15 cellular contexts compared by ENCODE assay signal in the genomic region with DNA sequence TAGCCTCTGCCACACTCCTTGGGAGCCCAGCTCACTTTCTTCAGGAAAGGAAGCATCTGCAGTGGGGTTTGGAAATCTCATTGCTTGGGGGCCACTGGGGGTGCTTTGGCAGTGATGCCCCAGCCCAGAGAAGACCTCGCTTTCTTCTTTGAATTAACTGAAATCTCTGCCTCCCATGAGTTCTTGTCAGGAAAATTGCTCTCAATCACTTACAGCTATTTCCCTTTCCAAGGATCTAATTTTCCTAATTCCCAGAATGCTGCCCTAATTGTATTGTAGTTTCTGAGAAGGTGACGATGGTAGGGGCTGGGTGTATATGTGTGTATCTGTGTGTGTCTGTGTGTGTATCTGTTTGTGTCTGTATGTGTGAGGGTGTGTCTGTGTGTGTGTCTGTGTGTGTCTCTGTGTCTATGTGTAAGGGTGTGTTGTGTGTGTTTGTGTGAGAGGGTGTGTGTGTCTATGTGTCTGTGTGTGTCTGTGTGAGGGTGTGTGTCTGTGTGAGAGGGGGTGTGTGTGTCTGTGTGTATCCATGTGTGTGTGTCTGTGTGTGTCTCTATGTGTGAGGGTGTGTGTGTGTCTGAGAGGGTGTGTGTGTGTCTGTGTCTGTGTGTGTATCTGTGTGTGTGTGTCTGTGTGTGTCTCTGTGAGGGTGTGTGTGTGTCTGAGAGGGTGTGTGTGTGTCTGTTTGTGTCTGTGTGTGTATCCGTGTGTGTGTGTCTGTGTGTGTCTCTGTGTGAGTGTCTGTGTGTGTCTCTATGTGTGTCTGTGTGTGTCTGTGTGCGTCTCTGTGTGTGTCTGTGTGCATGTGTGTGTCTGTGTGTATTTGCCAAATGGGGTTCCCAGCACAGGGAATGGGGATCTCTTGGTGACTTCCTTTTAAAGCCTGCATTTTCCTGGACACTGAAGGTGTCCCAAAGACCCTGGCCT.
"Had no signal": no experiment of that assay in that cellular context is flagged by ENCODE, and none has a peak within 500 bp of the region (broad histone marks: within the 10 kb centered on the region; RNA-seq: fewer than 3 reads in every experiment).

No MANE protein-coding gene starts in this region.

- H3K9me3 ChIP-seq: ascending aorta, esophagus squamous epithelium, pancreas, tibial artery, uterus had no signal

- H3K27me3 Mint-ChIP-seq: activated CD4-positive, alpha-beta T cell treated with anti-CD3 and anti-CD28 coated beads, Interleukin-2, amount 10 ng/mL, durations not matched to agents 24 days and 14 days; activated naive CD4-positive, alpha-beta T cell treated with anti-CD3 and anti-CD28 coated beads, Interleukin-2, amount 50 U/mL, for 24 hours; dendritic cell treated with granulocyte-macrophage colony-stimulating factor and Interleukin-4, amounts not matched to agents 40 ng/mL and 50 ng/mL, for 4 days; memory B cell; stimulated activated naive B cell treated with anti-CD40 and anti-IgM and Interleukin-4, amounts not matched to agents 10 μg/mL and 1 μg/mL and 100 μg/mL, for 72 hours had no signal

- H3K27me3 ChIP-seq: ascending aorta, esophagus squamous epithelium, pancreas, uterus had no signal

- H3K4me1 Mint-ChIP-seq: activated CD4-positive, alpha-beta T cell treated with anti-CD3 and anti-CD28 coated beads, Interleukin-2, amount 10 ng/mL, durations not matched to agents 24 days and 14 days; activated naive CD4-positive, alpha-beta T cell treated with anti-CD3 and anti-CD28 coated beads, Interleukin-2, amount 50 U/mL, for 24 hours; immature natural killer cell; memory B cell; stimulated activated naive B cell treated with anti-CD40 and anti-IgM and Interleukin-4, amounts not matched to agents 10 μg/mL and 1 μg/mL and 100 μg/mL, for 72 hours had no signal

- H3K9me3 Mint-ChIP-seq: activated CD4-positive, alpha-beta T cell treated with anti-CD3 and anti-CD28 coated beads, Interleukin-2, amount 10 ng/mL, durations not matched to agents 24 days and 14 days; activated CD8-positive, alpha-beta T cell treated with anti-CD3 and anti-CD28 coated beads for 36 hours; activated naive CD4-positive, alpha-beta T cell treated with anti-CD3 and anti-CD28 coated beads, Interleukin-2, amount 50 U/mL, for 24 hours; immature natural killer cell; memory B cell had no signal

- H3K4me3 Mint-ChIP-seq: activated CD4-positive, alpha-beta T cell treated with anti-CD3 and anti-CD28 coated beads, Interleukin-2, amount 10 ng/mL, durations not matched to agents 24 days and 14 days; activated CD8-positive, alpha-beta T cell treated with anti-CD3 and anti-CD28 coated beads for 36 hours; activated naive CD4-positive, alpha-beta T cell treated with anti-CD3 and anti-CD28 coated beads, Interleukin-2, amount 50 U/mL, for 24 hours; dendritic cell treated with granulocyte-macrophage colony-stimulating factor and Interleukin-4, amounts not matched to agents 40 ng/mL and 50 ng/mL, for 4 days; immature natural killer cell; memory B cell; naive thymus-derived CD4-positive, alpha-beta T cell; stimulated activated naive B cell treated with anti-CD40 and anti-IgM and Interleukin-4, amounts not matched to agents 10 μg/mL and 1 μg/mL and 100 μg/mL, for 72 hours had no signal

- H3K27ac Mint-ChIP-seq: activated CD4-positive, alpha-beta T cell treated with anti-CD3 and anti-CD28 coated beads, Interleukin-2, amount 10 ng/mL, durations not matched to agents 24 days and 14 days; activated CD8-positive, alpha-beta T cell treated with anti-CD3 and anti-CD28 coated beads for 36 hours; activated naive CD4-positive, alpha-beta T cell treated with anti-CD3 and anti-CD28 coated beads, Interleukin-2, amount 50 U/mL, for 24 hours; dendritic cell treated with granulocyte-macrophage colony-stimulating factor and Interleukin-4, amounts not matched to agents 40 ng/mL and 50 ng/mL, for 4 days; immature natural killer cell; memory B cell; naive thymus-derived CD4-positive, alpha-beta T cell; stimulated activated naive B cell treated with anti-CD40 and anti-IgM and Interleukin-4, amounts not matched to agents 10 μg/mL and 1 μg/mL and 100 μg/mL, for 72 hours had no signal

- DNase-seq: activated CD4-positive, alpha-beta T cell treated with anti-CD3 and anti-CD28 coated beads, Interleukin-2, amount 10 ng/mL, durations not matched to agents 24 days and 14 days; activated CD8-positive, alpha-beta T cell treated with anti-CD3 and anti-CD28 coated beads for 36 hours; activated T-cell treated with anti-CD3 and anti-CD28 coated beads, Interleukin-2, amount 50 U/mL, for 1 hour; effector memory CD4-positive, alpha-beta T cell; esophagus squamous epithelium; immature natural killer cell; naive thymus-derived CD4-positive, alpha-beta T cell; pancreas; stimulated activated naive B cell treated with anti-CD40 and anti-IgM and Interleukin-4, amounts not matched to agents 10 μg/mL and 1 μg/mL and 100 μg/mL, for 72 hours; uterus had no signal

- ATAC-seq: activated CD8-positive, alpha-beta T cell treated with anti-CD3 and anti-CD28 coated beads for 36 hours; naive thymus-derived CD4-positive, alpha-beta T cell; pancreas; stimulated activated naive B cell treated with anti-CD40 and anti-IgM and Interleukin-4, amounts not matched to agents 10 μg/mL and 1 μg/mL and 100 μg/mL, for 72 hours had no signal

- H3K36me3 ChIP-seq: ascending aorta, esophagus squamous epithelium, pancreas, tibial artery, uterus had no signal

- H3K4me1 ChIP-seq: ascending aorta, esophagus squamous epithelium, pancreas, tibial artery, uterus had no signal

- H3K27ac ChIP-seq: ascending aorta, esophagus squamous epithelium, pancreas, tibial artery, uterus had no signal

- H3K36me3 Mint-ChIP-seq: activated naive CD4-positive, alpha-beta T cell treated with anti-CD3 and anti-CD28 coated beads, Interleukin-2, amount 50 U/mL, for 24 hours; immature natural killer cell; memory B cell; naive thymus-derived CD4-positive, alpha-beta T cell; stimulated activated naive B cell treated with anti-CD40 and anti-IgM and Interleukin-4, amounts not matched to agents 10 μg/mL and 1 μg/mL and 100 μg/mL, for 72 hours had no signal

- H3K4me3 ChIP-seq: ascending aorta, esophagus squamous epithelium, pancreas, tibial artery, uterus had no signal
